ENCODE assay signal across 20 cellular contexts in genomic region chr6:105676837-105677236, GRCh38.
"Had no signal": no experiment of that assay in that cellular context is flagged by ENCODE, and none has a peak within 500 bp of the region (broad histone marks: within the 10 kb centered on the region; RNA-seq: fewer than 3 reads in every experiment).

No MANE protein-coding gene starts in this region.

- H2AFZ ChIP-seq: hepatocyte had no signal

- H3K9me3 ChIP-seq: testis had no signal

- H3K79me2 ChIP-seq: hepatocyte had no signal

- H3K36me3 ChIP-seq: tibial nerve had no signal

- DNase-seq: effector CD4-positive, alpha-beta T cell; endodermal cell; erythroblast; head of caudate nucleus; kidney; left cardiac atrium; naive thymus-derived CD8-positive, alpha-beta T cell; posterior cingulate gyrus; stimulated activated CD4-positive, alpha-beta T cell treated with anti-CD3 and anti-CD28 coated beads, Interleukin-2, amount 100 ng/mL, for 24 hours; stimulated activated CD4-positive, alpha-beta T cell treated with anti-CD3 and anti-CD28 coated beads, Interleukin-4, amount 100 ng/mL, for 4 hours; stimulated activated naive B cell treated with anti-CD40 and anti-IgM and Interleukin-4, amounts not matched to agents 10 μg/mL and 1 μg/mL and 100 μg/mL, for 72 hours; stimulated activated naive CD8-positive, alpha-beta T cell treated with anti-CD3 and anti-CD28 coated beads, Interleukin-15, amount 100 ng/mL, for 72 hours; testis had no signal

- H3K27ac ChIP-seq: coronary artery, hepatocyte, testis, tibial nerve had no signal

- H3K4me3 ChIP-seq: coronary artery, hepatocyte, mucosa of descending colon, testis, tibial nerve had no signal

- H3K27me3 ChIP-seq: foreskin keratinocyte, hepatocyte, testis, tibial nerve had no signal

- H3K4me1 ChIP-seq: testis, tibial nerve had no signal

- H3K4me2 ChIP-seq: hepatocyte had no signal

- FAIRE-seq: endothelial cell of umbilical vein, kidney had no signal

- ATAC-seq: mucosa of descending colon; naive thymus-derived CD8-positive, alpha-beta T cell; sciatic nerve; stimulated activated naive B cell treated with anti-CD40 and anti-IgM and Interleukin-4, amounts not matched to agents 10 μg/mL and 1 μg/mL and 100 μg/mL, for 72 hours; stimulated activated naive CD8-positive, alpha-beta T cell treated with anti-CD3 and anti-CD28 coated beads, Interleukin-15, amount 100 ng/mL, for 72 hours had no signal
